ENCODE assay signal across 24 cellular contexts in genomic region chr7:135286876-135287275, GRCh38. TPM values are rescaled to one million over a fixed set of nuclear protein-coding genes. Genes with fewer than 3 reads are reported as not detected.
"Had no signal": no experiment of that assay in that cellular context is flagged by ENCODE, and none has a peak within 500 bp of the region (broad histone marks: within the 10 kb centered on the region; RNA-seq: fewer than 3 reads in every experiment).

No MANE protein-coding gene starts in this region.

- H3K4me3 Mint-ChIP-seq: IgD-negative memory B cell had no signal

- H3K27me3 ChIP-seq: SJSA1 had no signal

- H3K27ac ChIP-seq: HL-60, SJSA1, SK-N-MC had no signal

- DNase-seq: KBM-7, MV-4-11, NCI-H1048, NCI-H1105, NCI-H1417, NCI-H1436 treated with DMSO at 0.1 percent for 48 hours, NCI-H1694, NCI-H187 treated with DMSO at 0.1 percent for 48 hours, NCI-H2029 treated with DMSO at 0.1 percent for 48 hours, NCI-H2107, NCI-H2227 treated with DMSO at 0.1 percent for 48 hours, NCI-H524, NCI-H526 treated with DMSO at 0.1 percent for 48 hours, NCI-H748 treated with DMSO at 0.1 percent for 48 hours, Right ventricle myocardium superior, RPMI8226, SIG-M5 had no signal

- H3K36me3 Mint-ChIP-seq: IgD-negative memory B cell had no signal

- H3K9me3 Mint-ChIP-seq: IgD-negative memory B cell had no signal

- H3K36me3 ChIP-seq: SJSA1 had no signal

- H3K4me3 ChIP-seq: SJSA1, SK-N-MC had no signal

- H3K9me3 ChIP-seq: SJSA1 had no signal

- H3K27ac Mint-ChIP-seq: IgD-negative memory B cell had no signal

RNA-seq across cellular contexts. Expression of gene STRA8, which starts 53.2 kb away (rescaled TPM):
- total RNA-seq: LHCN-M2, MCF 10A, NCI-H460, Right ventricle myocardium superior, SJSA1 had no signal
